Comparison of ENCODE assay signal across 14 cellular contexts in genomic region chr19:40826699-40827385, GRCh38. TPM values are rescaled to one million over a fixed set of nuclear protein-coding genes. Genes with fewer than 3 reads are reported as not detected.
DNase-seq lines count a peak whose midpoint lies in the region; ATAC-seq, FAIRE-seq and TF ChIP-seq lines count a peak whose summit lies in the region.
"Not testable (repeated sequence)": the region's sequence is repeated elsewhere in the genome, so short reads cannot be mapped to it uniquely, and the experiment has no call there.
"Had no signal": no experiment of that assay in that cellular context is flagged by ENCODE, and none has a peak within 500 bp of the region (broad histone marks: within the 10 kb centered on the region; RNA-seq: fewer than 3 reads in every experiment).

No MANE protein-coding gene starts in this region.

- in situ Hi-C loops in IMR-90 (cut with MboI; ENCODE audit: low sequenced_read_pairs), result not testable (repeated sequence)

- DNase-seq in AG10803 (ENCODE audit: low read depth) (peak; percentile 71), mucosa of gallbladder (ENCODE audit: low spot score) (peak; percentile 10)
- DNase-seq in IMR-90; T-helper 2 cell treated with Interferon-gamma antibody and Interleukin-4, amounts not matched to agents 5 μg/mL and 100 μg/mL, for 36 hours (ENCODE audit: low spot score); H1 (ENCODE audit: low read depth in 1 of 2, low spot score in 2 of 2): not testable (repeated sequence)
- peak; percentile 63 for DNase-seq in activated T-cell treated with anti-CD3 and anti-CD28 coated beads, Interleukin-2, amount 50 U/mL, for 1 hour
- peak in 1 of 2 donors; percentile 49 for DNase-seq in activated naive CD4-positive, alpha-beta T cell treated with anti-CD3 and anti-CD28 coated beads, Interleukin-2, amount 50 U/mL, for 72 hours (ENCODE audit: low spot score in 2 of 2)
- DNase-seq in stimulated activated CD8-positive, alpha-beta memory T cell treated with anti-CD3 and anti-CD28 coated beads, Interleukin-4, amount 100 ng/mL, for 48 hours, result peak; percentile 39

- not testable (repeated sequence) for H3K79me2 ChIP-seq in H1 (ENCODE audit: control insufficient read depth in 1 of 2, insufficient read depth in 2 of 2, low read length in 2 of 2)

- dilution Hi-C loops in IMR-90 (cut with HindIII; ENCODE audit: low sequenced_read_pairs, unreplicated experiment), result not testable (repeated sequence)

- H4K8ac ChIP-seq in IMR-90 (ENCODE audit: low read depth in 2 of 2, low read length in 2 of 2); H1 (ENCODE audit: extremely low read depth, insufficient read depth, low read length): not testable (repeated sequence)

- H3K14ac ChIP-seq in IMR-90 (replicated peaks; ENCODE audit: low read depth, low read length); H1 (ENCODE audit: insufficient read length): not testable (repeated sequence)

- not testable (repeated sequence) for H3K56ac ChIP-seq in IMR-90 (ENCODE audit: extremely low read depth, insufficient read depth, low read length); H1 (replicated peaks; ENCODE audit: insufficient read length, low read depth, low read length)

- TF ChIP-seq POLR2A in IMR-90 (IDR thresholded peaks at IDR 0.05; ENCODE audit: low read depth, low read length); H1 (IDR thresholded peaks at IDR 0.05; ENCODE audit: control extremely low read depth in 1 of 2, low read depth in 2 of 2, low read length in 2 of 2): not testable (repeated sequence)

- not testable (repeated sequence) for TF ChIP-seq EP300 in H1 (IDR thresholded peaks at IDR 0.05; ENCODE audit: borderline replicate concordance in 1 of 2, low read depth in 2 of 2, low read length in 2 of 2)

- H4K20me1 ChIP-seq in IMR-90 (ENCODE audit: insufficient read depth, low read length); H1 (replicated peaks in 1 of 2; ENCODE audit: control insufficient read depth in 1 of 2, insufficient read depth in 2 of 2, low read length in 2 of 2): not testable (repeated sequence)

- CTCF ChIA-PET in IMR-90 (lab: Yijun Ruan, JAX); H1 (lab: Charles Lee; ENCODE audit: partially characterized antibody): not testable (repeated sequence)

- peaks cover 15% of the 10 kb centered on the region for H3K4me1 ChIP-seq in IMR-90 (ENCODE audit: control insufficient read depth, insufficient read depth, low read length)
- not testable (repeated sequence) for H3K4me1 ChIP-seq in H1 (replicated peaks in 1 of 4; ENCODE audit: control insufficient read depth in 3 of 4, insufficient read depth in 4 of 4, low read length in 3 of 4)

- H3K4ac ChIP-seq in IMR-90 (ENCODE audit: low read depth, low read length); H1 (replicated peaks; ENCODE audit: insufficient read length, low read depth, low read length): not testable (repeated sequence)

- H2BK20ac ChIP-seq in IMR-90 (ENCODE audit: low read depth, low read length), result not testable (repeated sequence)
- H2BK20ac ChIP-seq in H1 (ENCODE audit: low read length), result peak overlapping the region; percentile 34; the same call in 1 of the 2 replicates

- not testable (repeated sequence) for H4K91ac ChIP-seq in IMR-90 (ENCODE audit: insufficient read depth, low read depth, low read length); H1 (replicated peaks; ENCODE audit: insufficient read length, low read length)

- TSS peak; percentile 14 for BruUV-seq in IMR-90 (replicated peaks; lab: Mats Ljungman, UMichigan)

- not testable (repeated sequence) for H3K79me1 ChIP-seq in IMR-90 (ENCODE audit: low read depth in 1 of 2, low read length in 2 of 2); H1 (ENCODE audit: low read depth, low read length)

- not testable (repeated sequence) for TF ChIP-seq CTCF in AG10803 (conservative IDR thresholded peaks at IDR 0.05; ENCODE audit: low read length); IMR-90 (conservative IDR thresholded peaks at IDR 0.05; ENCODE audit: low read depth, low read length); H1 (IDR thresholded peaks at IDR 0.05; ENCODE audit: control extremely low read depth in 1 of 3, insufficient read depth in 1 of 3, low read depth in 1 of 3, low read length in 3 of 3)

- not testable (repeated sequence) for FAIRE-seq in H1 (lab: Jason Lieb, UNC)

- peak overlapping the region; percentile 62 for H3K27ac Mint-ChIP-seq in T-helper 2 cell treated with Interferon-gamma antibody and Interleukin-4, amounts not matched to agents 5 μg/mL and 100 μg/mL, for 36 hours
- not testable (repeated sequence) for H3K27ac Mint-ChIP-seq in activated naive CD4-positive, alpha-beta T cell treated with anti-CD3 and anti-CD28 coated beads, Interleukin-2, amount 50 U/mL, for 72 hours

- H2AK5ac ChIP-seq in IMR-90 (ENCODE audit: low read depth, low read length), result not testable (repeated sequence)
- H2AK5ac ChIP-seq in H1 (ENCODE audit: low read depth, low read length), result peak overlapping the region; percentile 95

- not testable (repeated sequence) for H3K23ac ChIP-seq in IMR-90 (ENCODE audit: low read depth, low read length); H1 (ENCODE audit: insufficient read length)

- not testable (repeated sequence) for H3K4me3 Mint-ChIP-seq in T-helper 2 cell treated with Interferon-gamma antibody and Interleukin-4, amounts not matched to agents 5 μg/mL and 100 μg/mL, for 36 hours

- WGBS in IMR-90 (ENCODE audit: extremely low coverage in 2 of 2, insufficient read length in 1 of 2), 2 experiments, result 95% methylated on average over 13 of the region's 29 CpGs; no CpG with 5 or more reads in 1 of the 2 experiments
- 94% methylated on average over 29 of the region's 29 CpGs; no CpG with 5 or more reads in 1 of the 2 experiments for WGBS in H1 (ENCODE audit: extremely low coverage in 1 of 2, insufficient coverage in 1 of 2, insufficient read length in 1 of 2, insufficient replicate concordance in 2 of 2, low coverage in 1 of 2, low lambda C conversion rate in 2 of 2, missing lambda C conversion rate in 1 of 2), 2 experiments

- intact Hi-C loops in IMR-90 (cut with micrococcal nuclease), result not testable (repeated sequence)

- not testable (repeated sequence) for H3K27me3 Mint-ChIP-seq in T-helper 2 cell treated with Interferon-gamma antibody and Interleukin-4, amounts not matched to agents 5 μg/mL and 100 μg/mL, for 36 hours (ENCODE audit: low read depth)

- not testable (repeated sequence) for H3K4me2 ChIP-seq in IMR-90 (ENCODE audit: low read depth, low read length); H1 (ENCODE audit: insufficient read depth in 1 of 2, low read depth in 2 of 2, low read length in 2 of 2)

- H3K9me1 ChIP-seq in IMR-90 (ENCODE audit: insufficient read depth, low read length), result not testable (repeated sequence)

- not testable (repeated sequence) for H2BK5ac ChIP-seq in IMR-90 (ENCODE audit: low read depth, low read length, poor library complexity, severe bottlenecking)
- H2BK5ac ChIP-seq in H1 (ENCODE audit: low read depth, low read length), result 0 out of 2 replicates have a peak overlapping the region, but pooled peaks have one; percentile 68

- not testable (repeated sequence) for H4K5ac ChIP-seq in IMR-90 (ENCODE audit: low read depth, low read length); H1 (ENCODE audit: insufficient read length, low read depth, low read length)

- peak overlapping the region; percentile 97; the same call in 1 of the 2 replicates for H2BK12ac ChIP-seq in H1 (ENCODE audit: low read depth, low read length)

- H2BK120ac ChIP-seq in IMR-90 (ENCODE audit: low read depth, low read length); H1 (replicated peaks; ENCODE audit: low read depth, low read length): not testable (repeated sequence)

- ATAC-seq in IMR-90 (ENCODE audit: low read depth), result not testable (repeated sequence)
- ATAC-seq in activated naive CD4-positive, alpha-beta T cell treated with anti-CD3 and anti-CD28 coated beads, Interleukin-2, amount 50 U/mL, for 72 hours, result peak; percentile 67 to 75

- H3K4me1 Mint-ChIP-seq in T-helper 2 cell treated with Interferon-gamma antibody and Interleukin-4, amounts not matched to agents 5 μg/mL and 100 μg/mL, for 36 hours (ENCODE audit: low read depth), result peaks cover 13% of the 10 kb centered on the region

- not testable (repeated sequence) for H3K27ac ChIP-seq in IMR-90 (ENCODE audit: insufficient read depth, low read length); H1 (ENCODE audit: low read depth, low read length)

- H3K27me3 ChIP-seq in IMR-90 (ENCODE audit: control insufficient read depth, insufficient read depth, low read length); H1 (replicated peaks in 1 of 4; ENCODE audit: control insufficient read depth in 3 of 4, extremely low read depth in 1 of 4, insufficient read depth in 3 of 4, low read length in 3 of 4): not testable (repeated sequence)

- not testable (repeated sequence) for TF ChIP-seq RAD21 in IMR-90 (IDR thresholded peaks at IDR 0.05; ENCODE audit: low read length); H1 (IDR thresholded peaks at IDR 0.05 in 1 of 2, conservative IDR thresholded peaks at IDR 0.05 in 1 of 2; ENCODE audit: low read depth in 2 of 2, low read length in 2 of 2)

- H3K9me3 Mint-ChIP-seq in T-helper 2 cell treated with Interferon-gamma antibody and Interleukin-4, amounts not matched to agents 5 μg/mL and 100 μg/mL, for 36 hours; activated naive CD4-positive, alpha-beta T cell treated with anti-CD3 and anti-CD28 coated beads, Interleukin-2, amount 50 U/mL, for 72 hours: not testable (repeated sequence)

- H2AK9ac ChIP-seq in IMR-90 (replicated peaks; ENCODE audit: low read depth, low read length, poor library complexity), result not testable (repeated sequence)

- H3K9me3 ChIP-seq in IMR-90 (ENCODE audit: control insufficient read depth, insufficient read depth, low read length); H1 (ENCODE audit: insufficient read depth in 2 of 2, low read depth in 1 of 2, low read length in 1 of 2): not testable (repeated sequence)

- H3K18ac ChIP-seq in IMR-90 (ENCODE audit: low read depth, low read length); H1 (ENCODE audit: extremely low read depth, low read length): not testable (repeated sequence)

- not testable (repeated sequence) for H3K4me3 ChIP-seq in AG10803 (ENCODE audit: low read length); IMR-90 (ENCODE audit: insufficient read depth, low read depth, low read length); H1 (ENCODE audit: extremely low read depth in 1 of 4, insufficient read depth in 2 of 4, low read depth in 3 of 4, low read length in 4 of 4)

- not testable (repeated sequence) for H2AFZ ChIP-seq in IMR-90 (replicated peaks; ENCODE audit: low read length, poor library complexity)
- H2AFZ ChIP-seq in H1 (ENCODE audit: low read length), result 0 out of 2 replicates have a peak overlapping the region, but pooled peaks have one; percentile 8

- peaks cover 15% of the 10 kb centered on the region for H3K36me3 ChIP-seq in IMR-90 (ENCODE audit: control insufficient read depth, insufficient read depth, low read length)
- not testable (repeated sequence) for H3K36me3 ChIP-seq in H1 (ENCODE audit: control insufficient read depth in 2 of 4, insufficient read depth in 4 of 4, low read length in 3 of 4)

- H3K23me2 ChIP-seq in H1 (ENCODE audit: low read depth, low read length), result not testable (repeated sequence)

- H3K36me3 Mint-ChIP-seq in T-helper 2 cell treated with Interferon-gamma antibody and Interleukin-4, amounts not matched to agents 5 μg/mL and 100 μg/mL, for 36 hours (ENCODE audit: low read depth), result peaks cover 12% of the 10 kb centered on the region
- not testable (repeated sequence) for H3K36me3 Mint-ChIP-seq in activated naive CD4-positive, alpha-beta T cell treated with anti-CD3 and anti-CD28 coated beads, Interleukin-2, amount 50 U/mL, for 72 hours

- H2BK15ac ChIP-seq in IMR-90 (ENCODE audit: low read depth, low read length), result not testable (repeated sequence)
- peak overlapping the region; percentile 72; the same call in 1 of the 2 replicates for H2BK15ac ChIP-seq in H1 (ENCODE audit: low read length)

- POLR2A ChIA-PET in IMR-90 (lab: Charles Lee; ENCODE audit: unreplicated experiment), result not testable (repeated sequence)
- POLR2A ChIA-PET in H1 (lab: Charles Lee; ENCODE audit: partially characterized antibody), result interaction anchor here (0.8 kb wide), 1 partner anchor 29 kb away, joined by 4 read pairs; no protein-coding TSS in a partner anchor

- H3K9ac ChIP-seq in IMR-90 (ENCODE audit: low read depth, low read length); H1 (replicated peaks in 1 of 4; ENCODE audit: extremely low read depth in 1 of 4, low read depth in 3 of 4, low read length in 3 of 4): not testable (repeated sequence)

RNA-seq across cellular contexts. Expression of gene CYP2A6, which starts 23.4 kb away (rescaled TPM):
- not detected in 2 replicates for total RNA-seq in IMR-90 (2012; rRNA removed)
- polyA plus RNA-seq in IMR-90 (2012; rRNA removed), result not detected in 2 replicates
- polyA plus RNA-seq in IMR-90 (2012; cell fraction: cytosol; rRNA removed), result not detected in 2 replicates
- polyA plus RNA-seq in IMR-90 (2012; cell fraction: nucleus; rRNA removed; ENCODE audit: low replicate concordance), result not detected in 2 replicates
- under 1 TPM in 1 of 2 donors, not detected in 1; 0.23 TPM for total RNA-seq in activated naive CD4-positive, alpha-beta T cell treated with anti-CD3 and anti-CD28 coated beads, Interleukin-2, amount 50 U/mL, for 72 hours
- not detected in 2 replicates for total RNA-seq in H1 (2021; fragmentation: NEBNext Ultra II Directional; extraction: Animal tissue kit (Norgen Biotek cat#: 25700))
- 0.33 and 0.46 TPM in 2 replicates for polyA plus RNA-seq in H1 (2011; rRNA removed)
- polyA plus RNA-seq in H1 (2011; cell fraction: cytosol; rRNA removed), result 0.14 TPM
- 0.37 TPM for polyA plus RNA-seq in H1 (2011; cell fraction: nucleus; rRNA removed)
- 0.20 to 0.60 TPM (median 0.29 TPM) in 3 of 4 replicates, not detected in the other for polyA plus RNA-seq in H1 (2012, experiment 1 of 2)
- 0.18 TPM for polyA plus RNA-seq in H1 (2012, experiment 2 of 2)
- polyA plus RNA-seq in H1 (2013, experiment 1 of 2), result 0.10 TPM
- not detected for polyA plus RNA-seq in H1 (2013, experiment 2 of 2)
- 0.73 TPM in 1 of 2 replicates, not detected in the other for polyA minus RNA-seq in H1 (2011; rRNA and poly(A)+ RNA removed)
- polyA minus RNA-seq in H1 (2011; cell fraction: cytosol; rRNA and poly(A)+ RNA removed), result not detected
- polyA minus RNA-seq in H1 (2011; cell fraction: nucleus; rRNA and poly(A)+ RNA removed), result not detected
- total RNA-seq in mucosa of gallbladder, result 1.9 TPM
- total RNA-seq: osteoblast, right atrium auricular region had no signal
- polyA plus RNA-seq: BJ had no signal

RNA-seq across cellular contexts. Expression of gene EGLN2, which starts 27.9 kb away (rescaled TPM):
- total RNA-seq in IMR-90 (2012; rRNA removed) (50.5 and 54.1 TPM in 2 replicates), mucosa of gallbladder (114 TPM)
- polyA plus RNA-seq in IMR-90 (2012; rRNA removed) (60.2 and 62.7 TPM in 2 replicates), H1 (2011; rRNA removed) (86.9 and 101 TPM in 2 replicates)
- polyA plus RNA-seq in IMR-90 (2012; cell fraction: cytosol; rRNA removed), result 39.4 and 78.4 TPM in 2 replicates
- 64.4 and 149 TPM in 2 replicates for polyA plus RNA-seq in IMR-90 (2012; cell fraction: nucleus; rRNA removed; ENCODE audit: low replicate concordance)
- 10 to 100 TPM; 88.3 to 96.7 TPM for total RNA-seq in activated naive CD4-positive, alpha-beta T cell treated with anti-CD3 and anti-CD28 coated beads, Interleukin-2, amount 50 U/mL, for 72 hours
- total RNA-seq in H1 (2021; fragmentation: NEBNext Ultra II Directional; extraction: Animal tissue kit (Norgen Biotek cat#: 25700)), result 101 and 103 TPM in 2 replicates
- 92.3 TPM for polyA plus RNA-seq in H1 (2011; cell fraction: cytosol; rRNA removed)
- 115 TPM for polyA plus RNA-seq in H1 (2011; cell fraction: nucleus; rRNA removed)
- 67.8 to 136 TPM (median 115 TPM) in 4 replicates for polyA plus RNA-seq in H1 (2012, experiment 1 of 2)
- 88.1 TPM for polyA plus RNA-seq in H1 (2012, experiment 2 of 2)
- polyA plus RNA-seq in H1 (2013, experiment 1 of 2), result 71.6 TPM
- 70.0 TPM for polyA plus RNA-seq in H1 (2013, experiment 2 of 2)
- polyA minus RNA-seq in H1 (2011; rRNA and poly(A)+ RNA removed), result 53.1 and 75.3 TPM in 2 replicates
- 54.2 TPM for polyA minus RNA-seq in H1 (2011; cell fraction: cytosol; rRNA and poly(A)+ RNA removed)
- 66.5 TPM for polyA minus RNA-seq in H1 (2011; cell fraction: nucleus; rRNA and poly(A)+ RNA removed)

RNA-seq across cellular contexts. Expression of gene RAB4B, which starts 48.8 kb away (rescaled TPM):
- total RNA-seq in IMR-90 (2012; rRNA removed) (7.9 and 8.3 TPM in 2 replicates), mucosa of gallbladder (54.4 TPM)
- polyA plus RNA-seq in IMR-90 (2012; rRNA removed) (21.4 and 25.9 TPM in 2 replicates), H1 (2011; rRNA removed) (28.6 and 42.1 TPM in 2 replicates)
- 49.0 and 50.2 TPM in 2 replicates for polyA plus RNA-seq in IMR-90 (2012; cell fraction: cytosol; rRNA removed)
- polyA plus RNA-seq in IMR-90 (2012; cell fraction: nucleus; rRNA removed; ENCODE audit: low replicate concordance), result 34.1 and 62.8 TPM in 2 replicates
- total RNA-seq in activated naive CD4-positive, alpha-beta T cell treated with anti-CD3 and anti-CD28 coated beads, Interleukin-2, amount 50 U/mL, for 72 hours, result 10 to 100 TPM; 42.8 to 60.6 TPM
- 15.8 and 15.9 TPM in 2 replicates for total RNA-seq in H1 (2021; fragmentation: NEBNext Ultra II Directional; extraction: Animal tissue kit (Norgen Biotek cat#: 25700))
- polyA plus RNA-seq in H1 (2011; cell fraction: cytosol; rRNA removed), result 29.6 TPM
- 33.6 TPM for polyA plus RNA-seq in H1 (2011; cell fraction: nucleus; rRNA removed)
- 9.8 to 26.8 TPM (median 21.5 TPM) in 4 replicates for polyA plus RNA-seq in H1 (2012, experiment 1 of 2)
- 21.1 TPM for polyA plus RNA-seq in H1 (2012, experiment 2 of 2)
- 11.6 TPM for polyA plus RNA-seq in H1 (2013, experiment 1 of 2)
- polyA plus RNA-seq in H1 (2013, experiment 2 of 2), result 13.2 TPM
- 7.0 and 9.0 TPM in 2 replicates for polyA minus RNA-seq in H1 (2011; rRNA and poly(A)+ RNA removed)
- 8.1 TPM for polyA minus RNA-seq in H1 (2011; cell fraction: cytosol; rRNA and poly(A)+ RNA removed)
- 4.1 TPM for polyA minus RNA-seq in H1 (2011; cell fraction: nucleus; rRNA and poly(A)+ RNA removed)

RNA-seq across cellular contexts. Expression of gene MIA, which starts 51.5 kb away (rescaled TPM):
- total RNA-seq in IMR-90 (2012; rRNA removed) (not detected in 2 replicates), mucosa of gallbladder (4.5 TPM)
- polyA plus RNA-seq in IMR-90 (2012; rRNA removed) (0.44 TPM in 1 of 2 replicates, not detected in the other), H1 (2011; rRNA removed) (not detected in 2 replicates)
- 0.24 and 1.6 TPM in 2 replicates for polyA plus RNA-seq in IMR-90 (2012; cell fraction: cytosol; rRNA removed)
- polyA plus RNA-seq in IMR-90 (2012; cell fraction: nucleus; rRNA removed; ENCODE audit: low replicate concordance), result 0.64 TPM in 1 of 2 replicates, not detected in the other
- total RNA-seq in activated naive CD4-positive, alpha-beta T cell treated with anti-CD3 and anti-CD28 coated beads, Interleukin-2, amount 50 U/mL, for 72 hours, result not detected
- not detected in 2 replicates for total RNA-seq in H1 (2021; fragmentation: NEBNext Ultra II Directional; extraction: Animal tissue kit (Norgen Biotek cat#: 25700))
- polyA plus RNA-seq in H1 (2011; cell fraction: cytosol; rRNA removed), result not detected
- polyA plus RNA-seq in H1 (2011; cell fraction: nucleus; rRNA removed), result 1.3 TPM
- polyA plus RNA-seq in H1 (2012, experiment 1 of 2), result 0.56 TPM in 1 of 4 replicates, not detected in the others
- not detected for polyA plus RNA-seq in H1 (2012, experiment 2 of 2)
- 0.26 TPM for polyA plus RNA-seq in H1 (2013, experiment 1 of 2)
- polyA plus RNA-seq in H1 (2013, experiment 2 of 2), result 0.11 TPM
- not detected in 2 replicates for polyA minus RNA-seq in H1 (2011; rRNA and poly(A)+ RNA removed)
- not detected for polyA minus RNA-seq in H1 (2011; cell fraction: cytosol; rRNA and poly(A)+ RNA removed)
- not detected for polyA minus RNA-seq in H1 (2011; cell fraction: nucleus; rRNA and poly(A)+ RNA removed)
- polyA plus RNA-seq: BJ had no signal

RNA-seq across cellular contexts. Expression of gene CYP2A7, which starts 55.2 kb away (rescaled TPM):
- total RNA-seq in IMR-90 (2012; rRNA removed), result not detected in 2 replicates
- polyA plus RNA-seq in IMR-90 (2012; rRNA removed), result not detected in 2 replicates
- not detected in 2 replicates for polyA plus RNA-seq in IMR-90 (2012; cell fraction: cytosol; rRNA removed)
- polyA plus RNA-seq in IMR-90 (2012; cell fraction: nucleus; rRNA removed; ENCODE audit: low replicate concordance), result not detected in 2 replicates
- not detected for total RNA-seq in activated naive CD4-positive, alpha-beta T cell treated with anti-CD3 and anti-CD28 coated beads, Interleukin-2, amount 50 U/mL, for 72 hours
- total RNA-seq in H1 (2021; fragmentation: NEBNext Ultra II Directional; extraction: Animal tissue kit (Norgen Biotek cat#: 25700)), result 0.78 TPM in 1 of 2 replicates, not detected in the other
- 0.23 and 0.35 TPM in 2 replicates for polyA plus RNA-seq in H1 (2011; rRNA removed)
- polyA plus RNA-seq in H1 (2011; cell fraction: cytosol; rRNA removed), result 0.22 TPM
- polyA plus RNA-seq in H1 (2011; cell fraction: nucleus; rRNA removed), result 0.50 TPM
- 0.23 TPM in 1 of 4 replicates, not detected in the others for polyA plus RNA-seq in H1 (2012, experiment 1 of 2)
- not detected for polyA plus RNA-seq in H1 (2012, experiment 2 of 2)
- 0.02 TPM for polyA plus RNA-seq in H1 (2013, experiment 1 of 2)
- 0.04 TPM for polyA plus RNA-seq in H1 (2013, experiment 2 of 2)
- polyA minus RNA-seq in H1 (2011; rRNA and poly(A)+ RNA removed), result 0.41 TPM in 1 of 2 replicates, not detected in the other
- polyA minus RNA-seq in H1 (2011; cell fraction: cytosol; rRNA and poly(A)+ RNA removed), result not detected
- polyA minus RNA-seq in H1 (2011; cell fraction: nucleus; rRNA and poly(A)+ RNA removed), result not detected
- total RNA-seq in mucosa of gallbladder, result 0.72 TPM
- total RNA-seq: breast epithelium, left lung, osteoblast, right atrium auricular region had no signal
- polyA plus RNA-seq: adipose tissue, BJ had no signal
